In genomic region chr10:1188556-1189135, GRCh38 we compare ENCODE assay signal across 29 cellular contexts.
DNase-seq lines count a peak whose midpoint lies in the region; ATAC-seq, FAIRE-seq and TF ChIP-seq lines count a peak whose summit lies in the region.
"Had no signal": no experiment of that assay in that cellular context is flagged by ENCODE, and none has a peak within 500 bp of the region (broad histone marks: within the 10 kb centered on the region; RNA-seq: fewer than 3 reads in every experiment).

No MANE protein-coding gene starts in this region.

- no peaks in the 10 kb centered on the region for H4K20me1 ChIP-seq in BLaER1 treated with 17β-estradiol and CSF1 and Interleukin-3, amounts not matched to agents 10 nM and 100 nM

- H3K27ac ChIP-seq in BLaER1 treated with 17β-estradiol and CSF1 and Interleukin-3, amounts not matched to agents 10 nM and 100 nM = no peak overlapping the region
- peak overlapping the region; percentile 67 to 81 (median 71) for H3K27ac ChIP-seq in pancreas
- H3K27ac ChIP-seq: A549, heart right ventricle, psoas muscle, SK-N-MC had no signal

- H3K4me3 Mint-ChIP-seq in activated B cell treated with CpG ODN at 0.5 μM for 24 hours = no peak overlapping the region
- H3K4me3 Mint-ChIP-seq: activated CD4-positive, alpha-beta T cell treated with anti-CD3 and anti-CD28 coated beads for 36 hours; memory B cell; stimulated activated naive B cell treated with anti-CD40 and anti-IgM and Interleukin-4, amounts not matched to agents 10 μg/mL and 1 μg/mL and 100 μg/mL, for 72 hours; T-helper 1 cell treated with Interleukin-12 subunit alpha and Interleukin-12 subunit beta and Interleukin-4 antibody, amounts not matched to agents 30 μg/mL and 1 μg/mL, for 36 hours had no signal

- H3K9me3 ChIP-seq in BLaER1 treated with 17β-estradiol and CSF1 and Interleukin-3, amounts not matched to agents 10 nM and 100 nM (replicated peaks in 1 of 11) = peaks cover 0 to 5% (median 0%) of the 10 kb centered on the region in 11 experiments; a peak in 1 of 22 replicates
- no peaks in the 10 kb centered on the region for H3K9me3 ChIP-seq in pancreas
- H3K9me3 ChIP-seq: A549, heart right ventricle, MG63, psoas muscle had no signal

- POLR2A ChIA-PET in activated B cell treated with CpG ODN at 0.5 μM for 24 hours (lab: Charles Lee) = no interaction called here

- H3K4me1 ChIP-seq in BLaER1 treated with 17β-estradiol and CSF1 and Interleukin-3, amounts not matched to agents 10 nM and 100 nM = peaks cover 9 to 57% (median 43%) of the 10 kb centered on the region in 10 experiments; a peak in 19 of 20 replicates
- no peaks in the 10 kb centered on the region for H3K4me1 ChIP-seq in pancreas
- H3K4me1 ChIP-seq: A549, heart right ventricle, psoas muscle had no signal

- H3K36me3 ChIP-seq in BLaER1 treated with 17β-estradiol and CSF1 and Interleukin-3, amounts not matched to agents 10 nM and 100 nM = no peaks in the 10 kb centered on the region
- no peaks in the 10 kb centered on the region for H3K36me3 ChIP-seq in pancreas
- H3K36me3 ChIP-seq: heart right ventricle, MG63 had no signal

- FAIRE-seq in pancreas (lab: Jason Lieb, UNC) = no peak
- FAIRE-seq: A549, G401.6, HTR-8/SVneo had no signal

- peaks cover 0 to 9% (median 0%) of the 10 kb centered on the region in 11 experiments; a peak in 3 of 22 replicates for H3K27me3 ChIP-seq in BLaER1 treated with 17β-estradiol and CSF1 and Interleukin-3, amounts not matched to agents 10 nM and 100 nM
- no peaks in the 10 kb centered on the region for H3K27me3 ChIP-seq in pancreas
- H3K27me3 ChIP-seq: MG63 had no signal

- no peak for ATAC-seq in activated B cell treated with CpG ODN at 0.5 μM for 24 hours (ENCODE audit: low read depth)
- ATAC-seq in pancreas = peak; percentile 21 to 36 (median 31)
- ATAC-seq in GM21723 (IDR thresholded peaks at IDR 0.05; ENCODE audit: unreplicated experiment) = no peak
- ATAC-seq in GM19035 (IDR thresholded peaks at IDR 0.05; ENCODE audit: unreplicated experiment) = no peak
- ATAC-seq: A549; activated CD4-positive, alpha-beta T cell treated with anti-CD3 and anti-CD28 coated beads for 36 hours; heart right ventricle; left cardiac atrium; psoas muscle; stimulated activated naive B cell treated with anti-CD40 and anti-IgM and Interleukin-4, amounts not matched to agents 10 μg/mL and 1 μg/mL and 100 μg/mL, for 72 hours had no signal

- CTCF ChIA-PET in activated B cell treated with CpG ODN at 0.5 μM for 24 hours (lab: Charles Lee) = no interaction called here

- H3K4me2 ChIP-seq in BLaER1 treated with 17β-estradiol and CSF1 and Interleukin-3, amounts not matched to agents 10 nM and 100 nM = peak overlapping the region in 10 of 11 experiments; percentile 8 to 83 (median 67); a peak in 15 of 22 replicates
- H3K4me2 ChIP-seq: A549 had no signal

- TF ChIP-seq CTCF in activated B cell treated with CpG ODN at 0.5 μM for 24 hours (IDR thresholded peaks at IDR 0.05) (no peak), pancreas (IDR thresholded peaks at IDR 0.05) (no peak)

- H3K36me3 Mint-ChIP-seq in activated B cell treated with CpG ODN at 0.5 μM for 24 hours (ENCODE audit: low read depth) = no peaks in the 10 kb centered on the region
- H3K36me3 Mint-ChIP-seq: memory B cell; stimulated activated naive B cell treated with anti-CD40 and anti-IgM and Interleukin-4, amounts not matched to agents 10 μg/mL and 1 μg/mL and 100 μg/mL, for 72 hours had no signal

- H3K4me3 ChIP-seq in BLaER1 treated with 17β-estradiol and CSF1 and Interleukin-3, amounts not matched to agents 10 nM and 100 nM = no peak overlapping the region
- H3K4me3 ChIP-seq in pancreas = no peak overlapping the region
- H3K4me3 ChIP-seq: A549, heart right ventricle, MG63, psoas muscle, SK-N-MC had no signal

- H3K4me1 Mint-ChIP-seq in activated B cell treated with CpG ODN at 0.5 μM for 24 hours = no peaks in the 10 kb centered on the region
- H3K4me1 Mint-ChIP-seq: memory B cell; stimulated activated naive B cell treated with anti-CD40 and anti-IgM and Interleukin-4, amounts not matched to agents 10 μg/mL and 1 μg/mL and 100 μg/mL, for 72 hours had no signal

- H3K27me3 Mint-ChIP-seq in activated B cell treated with CpG ODN at 0.5 μM for 24 hours = peaks cover 4% of the 10 kb centered on the region
- H3K27me3 Mint-ChIP-seq: activated CD4-positive, alpha-beta T cell treated with anti-CD3 and anti-CD28 coated beads for 36 hours; memory B cell had no signal

- no peak overlapping the region for H3K27ac Mint-ChIP-seq in activated B cell treated with CpG ODN at 0.5 μM for 24 hours
- H3K27ac Mint-ChIP-seq: activated CD4-positive, alpha-beta T cell treated with anti-CD3 and anti-CD28 coated beads for 36 hours; memory B cell; stimulated activated naive B cell treated with anti-CD40 and anti-IgM and Interleukin-4, amounts not matched to agents 10 μg/mL and 1 μg/mL and 100 μg/mL, for 72 hours; T-helper 1 cell treated with Interleukin-12 subunit alpha and Interleukin-12 subunit beta and Interleukin-4 antibody, amounts not matched to agents 30 μg/mL and 1 μg/mL, for 36 hours had no signal

- WGBS in pancreas, 2 donors = 72 to 80% methylated on average over 14 of the region's 14 CpGs

- DNase-seq in activated B cell treated with CpG ODN at 0.5 μM for 24 hours = peak; percentile 4
- DNase-seq in globus pallidus (ENCODE audit: low spot score) = peak; percentile 52
- DNase-seq in pancreas = peak in 2 of 6 donors; percentile 1 to 29
- no peak for DNase-seq in pons (ENCODE audit: low spot score)
- no peak for DNase-seq in activated CD4-positive, CD25-positive, alpha-beta regulatory T cell treated with anti-CD3 and anti-CD28 coated beads, Interleukin-2, amount 50 U/mL, for 72 hours
- DNase-seq: activated CD4-positive, alpha-beta T cell treated with anti-CD3 and anti-CD28 coated beads for 36 hours; activated CD8-positive, alpha-beta memory T cell treated with anti-CD3 and anti-CD28 coated beads for 24 hours; activated gamma-delta T cell treated with Interleukin-2 at 50 U/mL for 16 hours; DMS153; effector CD8-positive, alpha-beta T cell; H7; heart right ventricle; KBM-7; left cardiac atrium; MG63; NCI-H1105 treated with DMSO at 0.1 percent for 48 hours; NCI-H2029; stimulated activated CD4-positive, alpha-beta T cell treated with anti-CD3 and anti-CD28 coated beads, Interleukin-15, amount 100 ng/mL, for 24 hours; stimulated activated naive B cell treated with anti-CD40 and anti-IgM and Interleukin-4, amounts not matched to agents 10 μg/mL and 1 μg/mL and 100 μg/mL, for 72 hours had no signal

- intact Hi-C loops in activated B cell treated with CpG ODN at 0.5 μM for 24 hours (cut with micrococcal nuclease) = no loop called here
- intact Hi-C loops in pancreas (cut with DNase I) = no loop called here

- H3K9ac ChIP-seq in BLaER1 treated with 17β-estradiol and CSF1 and Interleukin-3, amounts not matched to agents 10 nM and 100 nM = no peak overlapping the region

- no peaks in the 10 kb centered on the region for H3K9me3 Mint-ChIP-seq in activated B cell treated with CpG ODN at 0.5 μM for 24 hours
- H3K9me3 Mint-ChIP-seq: memory B cell; stimulated activated naive B cell treated with anti-CD40 and anti-IgM and Interleukin-4, amounts not matched to agents 10 μg/mL and 1 μg/mL and 100 μg/mL, for 72 hours; T-helper 1 cell treated with Interleukin-12 subunit alpha and Interleukin-12 subunit beta and Interleukin-4 antibody, amounts not matched to agents 30 μg/mL and 1 μg/mL, for 36 hours had no signal

Comparison
In these comparisons a context has a peak if more than half of its experiments do, and no peak if none do; other contexts are left out.
1. H3K27ac ChIP-seq: peak in pancreas (4 of 4); none in BLaER1 treated with 17β-estradiol and CSF1 and Interleukin-3, amounts not matched to agents 10 nM and 100 nM (0 of 11).
2. ATAC-seq: peak in pancreas (4 of 4); none in activated B cell treated with CpG ODN at 0.5 μM for 24 hours (single experiment), GM21723 (single experiment) and GM19035 (single experiment).
3. DNase-seq: peak in activated B cell treated with CpG ODN at 0.5 μM for 24 hours (single experiment) and globus pallidus (single experiment); none in pons (single experiment) and activated CD4-positive, CD25-positive, alpha-beta regulatory T cell treated with anti-CD3 and anti-CD28 coated beads, Interleukin-2, amount 50 U/mL, for 72 hours (single experiment).